30 cellular contexts compared by ENCODE assay signal in genomic region chr3:160638184-160638583, GRCh38. TPM values are rescaled to one million over a fixed set of nuclear protein-coding genes. Genes with fewer than 3 reads are reported as not detected.
DNase-seq lines count a peak whose midpoint lies in the region; ATAC-seq, FAIRE-seq and TF ChIP-seq lines count a peak whose summit lies in the region.
"Had no signal": no experiment of that assay in that cellular context is flagged by ENCODE, and none has a peak within 500 bp of the region (broad histone marks: within the 10 kb centered on the region; RNA-seq: fewer than 3 reads in every experiment).

No MANE protein-coding gene starts in this region.

- no peak overlapping the region for H2AFZ ChIP-seq in HepG2 (ENCODE audit: low read length)

- no peaks in the 10 kb centered on the region for H3K9me3 ChIP-seq in HepG2 (ENCODE audit: low read length)
- no peaks in the 10 kb centered on the region for H3K9me3 ChIP-seq in right lobe of liver
- 0 out of 2 replicates have a peak, but pooled peaks cover 2% of the 10 kb centered on the region for H3K9me3 ChIP-seq in SK-N-MC (ENCODE audit: low read depth, low read length)
- H3K9me3 ChIP-seq: BE2C, BLaER1 had no signal

- no peaks in the 10 kb centered on the region for H3K79me2 ChIP-seq in HepG2 (ENCODE audit: insufficient read depth, low read length)

- intact Hi-C loops in HepG2 (cut with micrococcal nuclease; ENCODE audit: unreplicated experiment) (no loop called here), right lobe of liver (cut with DNase I) (no loop called here)

- peaks cover 4% of the 10 kb centered on the region for H3K27me3 Mint-ChIP-seq in nephron progenitor cell (ENCODE audit: low read depth, poor library complexity)
- no peaks in the 10 kb centered on the region for H3K27me3 Mint-ChIP-seq in stimulated activated naive CD8-positive, alpha-beta T cell treated with anti-CD3 and anti-CD28 coated beads, Interleukin-15, amount 100 ng/mL, for 72 hours

- CTCF ChIA-PET in HepG2 (lab: Yijun Ruan, JAX; ENCODE audit: low intra/inter-chr PET ratio, low total read pairs): no interaction called here

- H3K4me3 ChIP-seq in HepG2 (replicated peaks in 1 of 3; ENCODE audit: insufficient read depth in 1 of 3, low read depth in 2 of 3, low read length in 3 of 3) (no peak overlapping the region), right lobe of liver (no peak overlapping the region), SK-N-MC (no peak overlapping the region), bronchial epithelial cell (ENCODE audit: low read depth, low read length) (no peak overlapping the region)
- H3K4me3 ChIP-seq: BLaER1, GM12878 had no signal

- H3K27ac Mint-ChIP-seq in nephron progenitor cell: no peak overlapping the region
- H3K27ac Mint-ChIP-seq in stimulated activated naive CD8-positive, alpha-beta T cell treated with anti-CD3 and anti-CD28 coated beads, Interleukin-15, amount 100 ng/mL, for 72 hours: no peak overlapping the region
- H3K27ac Mint-ChIP-seq: CD14-positive monocyte; CD4-positive, alpha-beta memory T cell; CD4-positive, CD25-positive, alpha-beta regulatory T cell; CD8-positive, alpha-beta memory T cell had no signal

- in situ Hi-C loops in HepG2 (cut with HindIII; ENCODE audit: extremely low pct_ligation_motif_present, low pct_unique_long_range_greater_than_20kb): no loop called here

- no peak for ATAC-seq in HepG2
- no peak for ATAC-seq in right lobe of liver
- ATAC-seq in HG03095 (IDR thresholded peaks at IDR 0.05; ENCODE audit: unreplicated experiment): no peak
- no peak for ATAC-seq in stimulated activated naive CD8-positive, alpha-beta T cell treated with anti-CD3 and anti-CD28 coated beads, Interleukin-15, amount 100 ng/mL, for 72 hours
- ATAC-seq: GM12878 had no signal

- H3K4me1 Mint-ChIP-seq in nephron progenitor cell: peaks cover 14% of the 10 kb centered on the region
- H3K4me1 Mint-ChIP-seq in stimulated activated naive CD8-positive, alpha-beta T cell treated with anti-CD3 and anti-CD28 coated beads, Interleukin-15, amount 100 ng/mL, for 72 hours: no peaks in the 10 kb centered on the region
- H3K4me1 Mint-ChIP-seq: CD14-positive monocyte; CD4-positive, CD25-positive, alpha-beta regulatory T cell had no signal

- no peak overlapping the region for H3K4me2 ChIP-seq in HepG2 (ENCODE audit: low read depth, low read length)
- H3K4me2 ChIP-seq: BLaER1 had no signal

- TF ChIP-seq CTCF in HepG2 (CRISPR knock-in tag; IDR thresholded peaks at IDR 0.05) (no peak), right lobe of liver (IDR thresholded peaks at IDR 0.05) (no peak), bronchial epithelial cell (IDR thresholded peaks at IDR 0.05; ENCODE audit: insufficient read depth, low read length, severe bottlenecking) (no peak), nephron progenitor cell (IDR thresholded peaks at IDR 0.05) (no peak)

- no peaks in the 10 kb centered on the region for H4K20me1 ChIP-seq in HepG2 (ENCODE audit: insufficient read depth, low read length)
- H4K20me1 ChIP-seq: BLaER1 had no signal

- POLR2A ChIA-PET in HepG2 (lab: Yijun Ruan, JAX): no interaction called here

- H3K9ac ChIP-seq in HepG2 (ENCODE audit: insufficient read depth, low read depth, low read length) (no peak overlapping the region), SK-N-MC (ENCODE audit: insufficient read length) (no peak overlapping the region)
- H3K9ac ChIP-seq: BLaER1 had no signal

- no TSS peak for BruUV-seq in HepG2 (replicated peaks; lab: Mats Ljungman, UMichigan)

- H3K4me1 ChIP-seq in HepG2 (ENCODE audit: insufficient read depth, low read length) (no peaks in the 10 kb centered on the region), right lobe of liver (no peaks in the 10 kb centered on the region)
- H3K4me1 ChIP-seq: BE2C, BLaER1 had no signal

- 8% methylated on average over 2 of the region's 2 CpGs for WGBS in HepG2 (ENCODE audit: low lambda C conversion rate)
- 41% methylated on average over 2 of the region's 2 CpGs for WGBS in right lobe of liver (ENCODE audit: insufficient coverage, low coverage, low lambda C conversion rate, missing lambda C conversion rate)

- no peaks in the 10 kb centered on the region for H3K36me3 Mint-ChIP-seq in nephron progenitor cell (ENCODE audit: low read depth)
- H3K36me3 Mint-ChIP-seq: CD14-positive monocyte; CD4-positive, alpha-beta memory T cell; CD4-positive, CD25-positive, alpha-beta regulatory T cell had no signal

- H3K4me3 Mint-ChIP-seq in nephron progenitor cell: no peak overlapping the region
- no peak overlapping the region for H3K4me3 Mint-ChIP-seq in stimulated activated naive CD8-positive, alpha-beta T cell treated with anti-CD3 and anti-CD28 coated beads, Interleukin-15, amount 100 ng/mL, for 72 hours
- H3K4me3 Mint-ChIP-seq: CD14-positive monocyte; CD4-positive, alpha-beta memory T cell; CD4-positive, CD25-positive, alpha-beta regulatory T cell; CD8-positive, alpha-beta memory T cell had no signal

- no peak for DNase-seq in HepG2 (ENCODE audit: low spot score)
- no peak for DNase-seq in right lobe of liver
- peak; percentile 28 for DNase-seq in SK-N-MC (ENCODE audit: low read depth, low spot score)
- no peak for DNase-seq in bronchial epithelial cell (ENCODE audit: low read depth)
- no peak for DNase-seq in nephron progenitor cell
- DNase-seq in stimulated activated naive CD8-positive, alpha-beta T cell treated with anti-CD3 and anti-CD28 coated beads, Interleukin-15, amount 100 ng/mL, for 72 hours: no peak
- DNase-seq: ACHN; BE2C; C1 segment of cervical spinal cord; CD4-positive, alpha-beta memory T cell; CD4-positive, CD25-positive, alpha-beta regulatory T cell; CD8-positive, alpha-beta memory T cell; COR-L47; DMS 273 treated with DMSO at 0.1 percent for 48 hours; DMS153; DMS53; DMS79; DND-41; EL; GDM1 had no signal

- H3K27me3 ChIP-seq in HepG2 (ENCODE audit: control insufficient read depth in 1 of 2, insufficient read depth in 2 of 2, low read length in 2 of 2) (no peaks in the 10 kb centered on the region), right lobe of liver (no peaks in the 10 kb centered on the region), bronchial epithelial cell (ENCODE audit: control insufficient read depth, insufficient read depth, low read length) (no peaks in the 10 kb centered on the region)
- H3K27me3 ChIP-seq: BE2C, BLaER1 had no signal

- no peak for TF ChIP-seq EP300 in HepG2 (IDR thresholded peaks at IDR 0.05; ENCODE audit: low read depth in 2 of 2, low read length in 2 of 2)
- TF ChIP-seq EP300 in HepG2 (CRISPR knock-in tag; IDR thresholded peaks at IDR 0.05; ENCODE audit: borderline replicate concordance): no peak

- no peaks in the 10 kb centered on the region for H3K36me3 ChIP-seq in HepG2 (replicated peaks in 1 of 2; ENCODE audit: control insufficient read depth in 1 of 2, insufficient read depth in 2 of 2, low read length in 2 of 2)
- no peaks in the 10 kb centered on the region for H3K36me3 ChIP-seq in right lobe of liver
- H3K36me3 ChIP-seq in SK-N-MC (ENCODE audit: insufficient read depth, low read length): no peaks in the 10 kb centered on the region
- no peaks in the 10 kb centered on the region for H3K36me3 ChIP-seq in bronchial epithelial cell (ENCODE audit: control insufficient read depth, insufficient read depth, low read length)
- H3K36me3 ChIP-seq: BE2C, BLaER1 had no signal

- no peaks in the 10 kb centered on the region for H3K9me3 Mint-ChIP-seq in nephron progenitor cell
- H3K9me3 Mint-ChIP-seq in stimulated activated naive CD8-positive, alpha-beta T cell treated with anti-CD3 and anti-CD28 coated beads, Interleukin-15, amount 100 ng/mL, for 72 hours: no peaks in the 10 kb centered on the region
- H3K9me3 Mint-ChIP-seq: CD4-positive, alpha-beta memory T cell; CD8-positive, alpha-beta memory T cell had no signal

- TF ChIP-seq POLR2A in HepG2 (IDR thresholded peaks at IDR 0.05; ENCODE audit: insufficient read depth in 1 of 2, low read depth in 2 of 2, low read length in 2 of 2) (no peak), right lobe of liver (IDR thresholded peaks at IDR 0.05) (no peak)

- FAIRE-seq in HepG2 (lab: Jason Lieb, UNC) (no peak), bronchial epithelial cell (lab: Jason Lieb, UNC) (peak; percentile 28)
- FAIRE-seq: GM12878, GM12892, GM18507 had no signal

- TF ChIP-seq RAD21 in HepG2 (CRISPR knock-in tag; IDR thresholded peaks at IDR 0.05): no peak

- H3K27ac ChIP-seq in HepG2 (ENCODE audit: extremely low read length, insufficient read depth, low read length) (no peak overlapping the region), right lobe of liver (no peak overlapping the region), SK-N-MC (no peak overlapping the region)
- H3K27ac ChIP-seq: 22Rv1, BLaER1 had no signal

TF ChIP-seq in HepG2, 621 proteins besides CTCF, POLR2A, EP300 and RAD21 (continues in another document):
- no peak for TF ChIP-seq MIXL1 (CRISPR knock-in tag; IDR thresholded peaks at IDR 0.05)
- TF ChIP-seq ZNF383 (CRISPR knock-in tag; IDR thresholded peaks at IDR 0.05; ENCODE audit: borderline replicate concordance): no peak
- no peak for TF ChIP-seq JUN (CRISPR knock-in tag; IDR thresholded peaks at IDR 0.05)
- TF ChIP-seq ZNF703 (CRISPR knock-in tag; IDR thresholded peaks at IDR 0.05; ENCODE audit: borderline replicate concordance): no peak
- TF ChIP-seq MAFF (IDR thresholded peaks at IDR 0.05; ENCODE audit: low read depth, low read length): peak; percentile 98

RNA-seq across cellular contexts. Expression of gene ARL14, which starts 38.8 kb away (rescaled TPM):
- total RNA-seq in HepG2 (2016; rRNA removed; fragmentation: Illumina TruSeq; extraction: Trizol) (0.11 TPM in 1 of 2 replicates, not detected in the other), right lobe of liver (under 1 TPM in 2 of 6 experiments, not detected in 4; 0.31 to 0.66 TPM), bronchial epithelial cell (0.13 and 0.26 TPM in 2 replicates)
- not detected in 2 replicates for total RNA-seq in HepG2 (2016; cell fraction: cytosol; rRNA removed; fragmentation: Illumina TruSeq; extraction: Trizol; ENCODE audit: low read depth)
- total RNA-seq in HepG2 (2016; cell fraction: insoluble cytoplasmic fraction; rRNA removed; fragmentation: Illumina TruSeq; extraction: Trizol): not detected in 2 replicates
- not detected in 2 replicates for total RNA-seq in HepG2 (2016; cell fraction: membrane; rRNA removed; fragmentation: Illumina TruSeq; extraction: Trizol)
- not detected in 2 replicates for total RNA-seq in HepG2 (2016; cell fraction: nucleus; rRNA removed; fragmentation: Illumina TruSeq; extraction: Trizol)
- not detected in 2 replicates for polyA plus RNA-seq in HepG2 (2011; rRNA removed)
- not detected in 2 replicates for polyA plus RNA-seq in HepG2 (2011; cell fraction: cytosol; rRNA removed)
- polyA plus RNA-seq in HepG2 (2011; cell fraction: nucleus; rRNA removed): not detected in 2 replicates
- not detected in 2 replicates for polyA plus RNA-seq in HepG2 (2012)
- polyA plus RNA-seq in HepG2 (2016; cell fraction: cytosol; fragmentation: Illumina TruSeq; extraction: Trizol; ENCODE audit: low read depth): not detected in 2 replicates
- polyA plus RNA-seq in HepG2 (2016; cell fraction: insoluble cytoplasmic fraction; fragmentation: Illumina TruSeq; extraction: Trizol; ENCODE audit: low read depth): not detected in 2 replicates
- polyA plus RNA-seq in HepG2 (2016; cell fraction: membrane; fragmentation: Illumina TruSeq; extraction: Trizol; ENCODE audit: low read depth): not detected in 2 replicates
- polyA plus RNA-seq in HepG2 (2016; cell fraction: nucleus; fragmentation: Illumina TruSeq; extraction: Trizol; ENCODE audit: insufficient read depth, low read depth): not detected in 2 replicates
- 0.14 TPM in 1 of 2 replicates, not detected in the other for polyA minus RNA-seq in HepG2 (2011; rRNA and poly(A)+ RNA removed; ENCODE audit: low replicate concordance)
- not detected in 2 replicates for polyA minus RNA-seq in HepG2 (2011; cell fraction: cytosol; rRNA and poly(A)+ RNA removed)
- polyA minus RNA-seq in HepG2 (2011; cell fraction: nucleus; rRNA and poly(A)+ RNA removed): not detected in 2 replicates
- total RNA-seq: A673; CD4-positive, alpha-beta memory T cell; CD4-positive, CD25-positive, alpha-beta regulatory T cell; CD8-positive, alpha-beta memory T cell; G401; GM12878 had no signal
- polyA plus RNA-seq: AG04450; CD14-positive monocyte; CD4-positive, alpha-beta memory T cell; CD4-positive, CD25-positive, alpha-beta regulatory T cell; CD8-positive, alpha-beta memory T cell had no signal
